ENCODE assay signal across 1 cellular context in genomic region chr1:243497939-243498681, GRCh38.
TF ChIP-seq lines count a peak whose summit lies in the region.

No MANE protein-coding gene starts in this region.

TF ChIP-seq in H1, 55 proteins besides CTCF, POLR2A, EP300 and RAD21 (continued from another document):
- no peak for TF ChIP-seq E2F6 (IDR thresholded peaks at IDR 0.05)
